Comparison of ENCODE assay signal across 18 cellular contexts in the genomic region with DNA sequence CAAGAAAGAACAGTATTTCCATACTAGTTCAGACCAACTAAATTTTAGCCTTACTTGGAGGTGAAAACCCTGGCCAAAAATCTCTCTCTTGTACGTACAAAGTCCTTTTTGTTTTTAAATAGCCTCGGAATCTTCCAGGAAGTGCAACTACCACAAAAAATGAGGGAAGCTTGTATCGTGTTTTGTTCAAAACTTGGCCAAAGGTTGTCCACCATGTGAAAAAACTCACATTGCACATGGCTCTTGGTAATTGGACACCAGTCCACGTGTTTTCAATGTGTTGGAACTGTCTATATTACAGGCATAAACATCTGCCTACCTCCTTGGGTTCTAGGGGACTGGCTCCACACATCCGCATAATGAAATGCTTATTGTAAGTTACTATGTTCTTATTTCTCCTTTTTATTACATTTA. TPM values are rescaled to one million over a fixed set of nuclear protein-coding genes. Genes with fewer than 3 reads are reported as not detected.
DNase-seq lines count a peak whose midpoint lies in the region; ATAC-seq, FAIRE-seq and TF ChIP-seq lines count a peak whose summit lies in the region.
"Had no signal": no experiment of that assay in that cellular context is flagged by ENCODE, and none has a peak within 500 bp of the region (broad histone marks: within the 10 kb centered on the region; RNA-seq: fewer than 3 reads in every experiment).

No MANE protein-coding gene starts in this region.

- POLR2A ChIA-PET in HEK293T (lab: Yijun Ruan, JAX): no interaction called here
- POLR2A ChIA-PET in endothelial cell of umbilical vein (lab: Charles Lee): no interaction called here
- POLR2A ChIA-PET in CD4-positive, alpha-beta T cell (lab: Charles Lee): no interaction called here

- intact Hi-C loops in endothelial cell of umbilical vein (cut with micrococcal nuclease) (no loop called here), transverse colon (cut with DNase I; ENCODE audit: low total_unique reads) (no loop called here), CD14-positive monocyte (cut with micrococcal nuclease) (no loop called here)
- intact Hi-C loops in CD4-positive, alpha-beta T cell (cut with DNase I, micrococcal nuclease): no loop called here

- H3K27me3 Mint-ChIP-seq in CD4-positive, alpha-beta T cell: no peaks in the 10 kb centered on the region
- H3K27me3 Mint-ChIP-seq in CD14-positive monocyte (ENCODE audit: low read depth in 3 of 3): peaks cover 0 to 1% (median 0%) of the 10 kb centered on the region in 3 donors
- H3K27me3 Mint-ChIP-seq: activated naive CD8-positive, alpha-beta T cell treated with anti-CD3 and anti-CD28 coated beads, Interleukin-2, amount 50 U/mL, for 24 hours; CD8-positive, alpha-beta memory T cell had no signal

- TF ChIP-seq CTCF in endothelial cell of umbilical vein (IDR thresholded peaks at IDR 0.05; ENCODE audit: extremely low read depth in 1 of 2, insufficient read depth in 1 of 2, low read depth in 1 of 2, low read length in 2 of 2) (no peak), keratinocyte (optimal IDR thresholded peaks at IDR 0.05 in 1 of 3, IDR thresholded peaks at IDR 0.05 in 1 of 3, conservative IDR thresholded peaks at IDR 0.05 in 1 of 3; ENCODE audit: extremely low read depth in 1 of 3, insufficient read depth in 2 of 3, low read length in 3 of 3) (no peak), transverse colon (IDR thresholded peaks at IDR 0.05) (no peak), CD14-positive monocyte (IDR thresholded peaks at IDR 0.05) (no peak)
- TF ChIP-seq CTCF in CD4-positive, alpha-beta T cell (IDR thresholded peaks at IDR 0.05): no peak

- no peak overlapping the region for H3K4me3 ChIP-seq in endothelial cell of umbilical vein (replicated peaks in 1 of 3; ENCODE audit: insufficient read depth in 1 of 3, low read depth in 1 of 3, low read length in 3 of 3)
- H3K4me3 ChIP-seq in keratinocyte (ENCODE audit: control insufficient read depth in 2 of 3, extremely low read depth in 1 of 3, insufficient read depth in 2 of 3, low read depth in 1 of 3, low read length in 3 of 3): no peak overlapping the region
- H3K4me3 ChIP-seq in transverse colon: no peak overlapping the region
- H3K4me3 ChIP-seq: neural progenitor cell, smooth muscle cell had no signal

- no peaks in the 10 kb centered on the region for H3K9me3 Mint-ChIP-seq in CD4-positive, alpha-beta T cell
- H3K9me3 Mint-ChIP-seq in CD14-positive monocyte: peaks cover 0 to 4% (median under 1%) of the 10 kb centered on the region in 7 donors
- H3K9me3 Mint-ChIP-seq: activated naive CD8-positive, alpha-beta T cell treated with anti-CD3 and anti-CD28 coated beads, Interleukin-2, amount 50 U/mL, for 24 hours; activated T-cell treated with anti-CD3 and anti-CD28 coated beads, Interleukin-2, amount 50 U/mL, for 72 hours; CD8-positive, alpha-beta memory T cell; neural progenitor cell had no signal

- H3K36me3 ChIP-seq in endothelial cell of umbilical vein (ENCODE audit: control insufficient read depth in 2 of 2, extremely low read depth in 1 of 2, insufficient read depth in 2 of 2, low read length in 2 of 2) (peaks cover 0 to 2% of the 10 kb centered on the region in 2 experiments), keratinocyte (ENCODE audit: control insufficient read depth in 2 of 2, extremely low read depth in 1 of 2, insufficient read depth in 2 of 2, low read length in 2 of 2) (peaks cover 4 to 5% of the 10 kb centered on the region in 2 experiments), transverse colon (peaks cover 0 to 5% (median 0%) of the 10 kb centered on the region in 4 donors)
- H3K36me3 ChIP-seq: neural progenitor cell had no signal

- no peak overlapping the region for H3K4me2 ChIP-seq in endothelial cell of umbilical vein (ENCODE audit: insufficient read depth, low read length)
- no peak overlapping the region for H3K4me2 ChIP-seq in keratinocyte (ENCODE audit: control insufficient read depth, extremely low read depth, insufficient read depth, low read depth, low read length)
- H3K4me2 ChIP-seq: neural progenitor cell, smooth muscle cell had no signal

- TF ChIP-seq EP300 in transverse colon (IDR thresholded peaks at IDR 0.05; ENCODE audit: low read depth): no peak

- no TSS peak for BruUV-seq in endothelial cell of umbilical vein (replicated peaks; lab: Mats Ljungman, UMichigan)

- H3K27ac ChIP-seq in endothelial cell of umbilical vein (ENCODE audit: insufficient read depth, low read depth, low read length): no peak overlapping the region
- H3K27ac ChIP-seq in keratinocyte (ENCODE audit: control insufficient read depth, insufficient read depth, low read length): peak overlapping the region; percentile 100
- peak overlapping the region; percentile 9 to 55 (median 28) for H3K27ac ChIP-seq in transverse colon
- no peak overlapping the region for H3K27ac ChIP-seq in CD4-positive, alpha-beta T cell (ENCODE audit: low read depth, low read length)
- H3K27ac ChIP-seq: neural progenitor cell had no signal

- H4K20me1 ChIP-seq in endothelial cell of umbilical vein (replicated peaks; ENCODE audit: control insufficient read depth, extremely low read depth, insufficient read depth, low read length) (no peaks in the 10 kb centered on the region), keratinocyte (ENCODE audit: control insufficient read depth, extremely low read depth, insufficient read depth, low read length) (no peaks in the 10 kb centered on the region)

- WGBS in transverse colon (ENCODE audit: low coverage in 1 of 2), 2 donors: 46 to 60% methylated on average over 3 to 5 of the region's 5 CpGs

- no peak for FAIRE-seq in endothelial cell of umbilical vein (lab: Jason Lieb, UNC)
- FAIRE-seq in keratinocyte (lab: Jason Lieb, UNC): no peak
- FAIRE-seq: TTC549 had no signal

- no peak overlapping the region for H2AFZ ChIP-seq in endothelial cell of umbilical vein (ENCODE audit: low read depth, low read length)
- no peak overlapping the region for H2AFZ ChIP-seq in keratinocyte (ENCODE audit: control insufficient read depth, low read length)
- H2AFZ ChIP-seq: neural progenitor cell had no signal

- CTCF ChIA-PET in HEK293T (lab: Yijun Ruan, JAX): interaction anchor here (0.6 kb wide), 1 partner anchor 79 kb away, joined by 4 read pairs; no protein-coding TSS in a partner anchor
- CTCF ChIA-PET in endothelial cell of umbilical vein (lab: Charles Lee): interaction anchor here (1.1 kb wide), 1 partner anchor 79 kb away, joined by 3 read pairs; no protein-coding TSS in a partner anchor
- CTCF ChIA-PET in CD4-positive, alpha-beta T cell (lab: Charles Lee): no interaction called here

- no peak for ATAC-seq in CD4-positive, alpha-beta T cell (ENCODE audit: poor library complexity)
- ATAC-seq: activated naive CD8-positive, alpha-beta T cell treated with anti-CD3 and anti-CD28 coated beads, Interleukin-2, amount 50 U/mL, for 24 hours; activated T-cell treated with anti-CD3 and anti-CD28 coated beads, Interleukin-2, amount 50 U/mL, for 72 hours; stimulated activated naive CD8-positive, alpha-beta T cell treated with anti-CD3 and anti-CD28 coated beads, Interleukin-15, Interleukin-2, amounts not matched to agents 100 U/mL and 50 U/mL, for 24 hours had no signal

- H3K27me3 ChIP-seq in endothelial cell of umbilical vein (ENCODE audit: control insufficient read depth in 2 of 2, insufficient read depth in 2 of 2, low read length in 2 of 2): no peaks in the 10 kb centered on the region
- H3K27me3 ChIP-seq in keratinocyte (ENCODE audit: control insufficient read depth, extremely low read depth, insufficient read depth, low read length): no peaks in the 10 kb centered on the region
- H3K27me3 ChIP-seq in transverse colon: no peaks in the 10 kb centered on the region
- H3K27me3 ChIP-seq in CD4-positive, alpha-beta T cell (ENCODE audit: control insufficient read depth, insufficient read depth, low read length): no peaks in the 10 kb centered on the region
- H3K27me3 ChIP-seq: neural progenitor cell had no signal

- H3K4me1 ChIP-seq in endothelial cell of umbilical vein (ENCODE audit: control insufficient read depth, extremely low read depth, insufficient read depth, low read length) (peaks cover 8% of the 10 kb centered on the region), keratinocyte (ENCODE audit: control insufficient read depth, extremely low read depth, insufficient read depth, low read length) (peaks cover 26% of the 10 kb centered on the region), transverse colon (peaks cover 7 to 25% (median 17%) of the 10 kb centered on the region in 4 donors)
- H3K4me1 ChIP-seq: neural progenitor cell had no signal

- in situ Hi-C loops in transverse colon (cut with MboI; ENCODE audit: low pct_ligation_motif_present in 1 of 4, low pct_unique_long_range_greater_than_20kb in 1 of 4, low sequenced_read_pairs in 3 of 4): loop anchor here in 1 of 4 donors (5.0 to 25.0 kb wide), 2 partner anchors 81 to 226 kb away; no protein-coding TSS in a partner anchor

- H3K79me2 ChIP-seq in endothelial cell of umbilical vein (ENCODE audit: control insufficient read depth, insufficient read depth, low read length) (no peaks in the 10 kb centered on the region), keratinocyte (ENCODE audit: control insufficient read depth, insufficient read depth, low read length) (no peaks in the 10 kb centered on the region)

- TF ChIP-seq POLR2A in endothelial cell of umbilical vein (IDR thresholded peaks at IDR 0.05; ENCODE audit: low read depth, low read length) (no peak), transverse colon (IDR thresholded peaks at IDR 0.05) (no peak)

- dilution Hi-C loops in endothelial cell of umbilical vein (cut with MboI; ENCODE audit: extremely low pct_ligation_motif_present, low sequenced_read_pairs): no loop called here
- dilution Hi-C loops in keratinocyte (cut with MboI; ENCODE audit: extremely low pct_ligation_motif_present, low sequenced_read_pairs): no loop called here

- peaks cover 11% of the 10 kb centered on the region for H3K36me3 Mint-ChIP-seq in CD4-positive, alpha-beta T cell (ENCODE audit: low read depth)
- H3K36me3 Mint-ChIP-seq in CD14-positive monocyte: peaks cover 1 to 11% of the 10 kb centered on the region in 2 donors

- DNase-seq in HEK293T (ENCODE audit: extremely low spot score): no peak
- no peak for DNase-seq in endothelial cell of umbilical vein (ENCODE audit: low read depth, low spot score)
- no peak for DNase-seq in keratinocyte (ENCODE audit: low read depth, low spot score)
- DNase-seq in transverse colon: no peak
- DNase-seq in germinal center (ENCODE audit: low spot score): no peak
- DNase-seq in CD4-positive, alpha-beta T cell: no peak
- no peak for DNase-seq in CD14-positive monocyte (ENCODE audit: low spot score)
- DNase-seq: activated CD4-positive, alpha-beta T cell treated with anti-CD3 and anti-CD28 coated beads, Interleukin-2, amount 50 U/mL, for 48 hours; activated naive CD8-positive, alpha-beta T cell treated with anti-CD3 and anti-CD28 coated beads, Interleukin-2, amount 50 U/mL, for 24 hours; activated T-cell treated with anti-CD3 and anti-CD28 coated beads, Interleukin-2, amount 50 U/mL, for 72 hours; CD8-positive, alpha-beta memory T cell; mesendoderm; NCI-H1694 treated with DMSO at 0.1 percent for 48 hours; NCI-H524 treated with DMSO at 0.1 percent for 48 hours; stimulated activated naive CD8-positive, alpha-beta T cell treated with anti-CD3 and anti-CD28 coated beads, Interleukin-15, Interleukin-2, amounts not matched to agents 100 U/mL and 50 U/mL, for 24 hours had no signal

- no peak overlapping the region for H3K27ac Mint-ChIP-seq in CD4-positive, alpha-beta T cell
- peak overlapping the region in 1 of 7 donors; percentile 50 for H3K27ac Mint-ChIP-seq in CD14-positive monocyte
- H3K27ac Mint-ChIP-seq: activated naive CD8-positive, alpha-beta T cell treated with anti-CD3 and anti-CD28 coated beads, Interleukin-2, amount 50 U/mL, for 24 hours; activated T-cell treated with anti-CD3 and anti-CD28 coated beads, Interleukin-2, amount 50 U/mL, for 72 hours; CD8-positive, alpha-beta memory T cell; neural progenitor cell had no signal

- H3K9me1 ChIP-seq in endothelial cell of umbilical vein (replicated peaks; ENCODE audit: control insufficient read depth, extremely low read depth, insufficient read depth, low read length) (no peaks in the 10 kb centered on the region), keratinocyte (ENCODE audit: control insufficient read depth, extremely low read depth, insufficient read depth, low read length) (no peaks in the 10 kb centered on the region)

- no peak overlapping the region for H3K9ac ChIP-seq in endothelial cell of umbilical vein (replicated peaks; ENCODE audit: extremely low read depth, insufficient read depth, low read length)
- H3K9ac ChIP-seq in keratinocyte (ENCODE audit: control insufficient read depth, extremely low read depth, insufficient read depth, low read length): no peak overlapping the region
- H3K9ac ChIP-seq: neural progenitor cell had no signal

- peaks cover 4% of the 10 kb centered on the region for H3K4me1 Mint-ChIP-seq in CD4-positive, alpha-beta T cell (ENCODE audit: low read depth)
- peaks cover 29% of the 10 kb centered on the region for H3K4me1 Mint-ChIP-seq in CD14-positive monocyte

- H3K9me3 ChIP-seq in endothelial cell of umbilical vein (replicated peaks; ENCODE audit: control insufficient read depth, insufficient read depth, low read length) (no peaks in the 10 kb centered on the region), keratinocyte (ENCODE audit: control insufficient read depth, low read depth, low read length) (no peaks in the 10 kb centered on the region), transverse colon (no peaks in the 10 kb centered on the region)
- H3K9me3 ChIP-seq in CD4-positive, alpha-beta T cell (ENCODE audit: control insufficient read depth, low read length): no peaks in the 10 kb centered on the region

- H3K4me3 Mint-ChIP-seq in CD4-positive, alpha-beta T cell: no peak overlapping the region
- no peak overlapping the region for H3K4me3 Mint-ChIP-seq in CD14-positive monocyte
- H3K4me3 Mint-ChIP-seq: activated naive CD8-positive, alpha-beta T cell treated with anti-CD3 and anti-CD28 coated beads, Interleukin-2, amount 50 U/mL, for 24 hours; activated T-cell treated with anti-CD3 and anti-CD28 coated beads, Interleukin-2, amount 50 U/mL, for 72 hours; CD8-positive, alpha-beta memory T cell; neural progenitor cell had no signal

RNA-seq across cellular contexts. Expression of a gene that starts 15.2 kb away (rescaled TPM):
- total RNA-seq in endothelial cell of umbilical vein: 108 and 116 TPM in 2 replicates
- 144 and 179 TPM in 2 replicates for polyA plus RNA-seq in endothelial cell of umbilical vein
- 87.1 and 114 TPM in 2 replicates for polyA plus RNA-seq in endothelial cell of umbilical vein (2011; cell fraction: cytosol; rRNA removed)
- 179 and 227 TPM in 2 replicates for polyA plus RNA-seq in endothelial cell of umbilical vein (2011; cell fraction: nucleus; rRNA removed)
- 54.6 and 71.2 TPM in 2 replicates for polyA plus RNA-seq in endothelial cell of umbilical vein (2012)
- 86.7 and 114 TPM in 2 replicates for polyA minus RNA-seq in endothelial cell of umbilical vein
- polyA minus RNA-seq in endothelial cell of umbilical vein (2011; cell fraction: cytosol; rRNA and poly(A)+ RNA removed): 31.5 TPM
- 65.9 and 118 TPM in 2 replicates for polyA minus RNA-seq in endothelial cell of umbilical vein (2011; cell fraction: nucleus; rRNA and poly(A)+ RNA removed)
- 37.3 to 57.0 TPM (median 45.8 TPM) in 3 replicates for polyA plus RNA-seq in keratinocyte
- polyA plus RNA-seq in keratinocyte (2011; ENCODE audit: low read depth): 59.7 TPM
- polyA plus RNA-seq in keratinocyte (2011; cell fraction: cytosol; rRNA removed): 42.0 and 88.9 TPM in 2 replicates
- 69.4 and 94.0 TPM in 2 replicates for polyA plus RNA-seq in keratinocyte (2011; cell fraction: nucleus; rRNA removed)
- polyA plus RNA-seq in keratinocyte (2012; ENCODE audit: low replicate concordance): 36.7 and 55.0 TPM in 2 replicates
- 55.6 to 205 TPM (median 59.7 TPM) in 3 replicates for polyA minus RNA-seq in keratinocyte
- polyA minus RNA-seq in keratinocyte (2011; cell fraction: cytosol; rRNA and poly(A)+ RNA removed): 84.6 TPM
- 47.5 and 53.7 TPM in 2 replicates for polyA minus RNA-seq in keratinocyte (2011; cell fraction: nucleus; rRNA and poly(A)+ RNA removed)
- total RNA-seq in transverse colon: 100 to 1,000 TPM in 3 of 4 donors, 10 to 100 TPM in 1; 81.6 to 306 (median 174) TPM
- 10 to 100 TPM; 90.0 to 94.0 TPM for total RNA-seq in CD4-positive, alpha-beta T cell
- polyA plus RNA-seq in CD14-positive monocyte: 10 to 100 TPM; 37.5 to 48.0 TPM

RNA-seq across cellular contexts. Expression of a gene that starts 15.6 kb away (rescaled TPM):
- 28.6 and 32.8 TPM in 2 replicates for total RNA-seq in endothelial cell of umbilical vein
- 31.5 and 33.5 TPM in 2 replicates for polyA plus RNA-seq in endothelial cell of umbilical vein
- 14.6 and 23.7 TPM in 2 replicates for polyA plus RNA-seq in endothelial cell of umbilical vein (2011; cell fraction: cytosol; rRNA removed)
- polyA plus RNA-seq in endothelial cell of umbilical vein (2011; cell fraction: nucleus; rRNA removed): 49.9 and 63.7 TPM in 2 replicates
- 23.5 and 24.5 TPM in 2 replicates for polyA plus RNA-seq in endothelial cell of umbilical vein (2012)
- 15.9 and 23.2 TPM in 2 replicates for polyA minus RNA-seq in endothelial cell of umbilical vein
- 3.3 TPM for polyA minus RNA-seq in endothelial cell of umbilical vein (2011; cell fraction: cytosol; rRNA and poly(A)+ RNA removed)
- polyA minus RNA-seq in endothelial cell of umbilical vein (2011; cell fraction: nucleus; rRNA and poly(A)+ RNA removed): 14.5 and 18.0 TPM in 2 replicates
- polyA plus RNA-seq in keratinocyte: 6.1 to 12.6 TPM (median 6.1 TPM) in 3 replicates
- polyA plus RNA-seq in keratinocyte (2011; ENCODE audit: low read depth): 1.1 TPM
- 4.2 TPM in 2 replicates for polyA plus RNA-seq in keratinocyte (2011; cell fraction: cytosol; rRNA removed)
- 24.1 and 28.5 TPM in 2 replicates for polyA plus RNA-seq in keratinocyte (2011; cell fraction: nucleus; rRNA removed)
- polyA plus RNA-seq in keratinocyte (2012; ENCODE audit: low replicate concordance): 7.8 and 13.2 TPM in 2 replicates
- polyA minus RNA-seq in keratinocyte: 2.8 to 6.7 TPM (median 5.3 TPM) in 3 replicates
- 3.6 TPM for polyA minus RNA-seq in keratinocyte (2011; cell fraction: cytosol; rRNA and poly(A)+ RNA removed)
- 9.9 and 19.3 TPM in 2 replicates for polyA minus RNA-seq in keratinocyte (2011; cell fraction: nucleus; rRNA and poly(A)+ RNA removed)
- 10 to 100 TPM in 3 of 4 donors, 1 to 10 TPM in 1; 9.7 to 16.1 (median 11.8) TPM for total RNA-seq in transverse colon
- total RNA-seq in CD4-positive, alpha-beta T cell: 10 to 100 TPM; 19.0 to 20.2 TPM
- polyA plus RNA-seq in CD14-positive monocyte: 1 to 10 TPM; 2.1 to 2.7 TPM

RNA-seq across cellular contexts. Expression of a gene that starts 27.0 kb away (rescaled TPM):
- total RNA-seq in endothelial cell of umbilical vein: 105 and 114 TPM in 2 replicates
- polyA plus RNA-seq in endothelial cell of umbilical vein: 114 TPM in 2 replicates
- polyA plus RNA-seq in endothelial cell of umbilical vein (2011; cell fraction: cytosol; rRNA removed): 73.3 and 75.0 TPM in 2 replicates
- polyA plus RNA-seq in endothelial cell of umbilical vein (2011; cell fraction: nucleus; rRNA removed): 43.7 and 51.1 TPM in 2 replicates
- polyA plus RNA-seq in endothelial cell of umbilical vein (2012): 86.6 and 87.7 TPM in 2 replicates
- 127 and 137 TPM in 2 replicates for polyA minus RNA-seq in endothelial cell of umbilical vein
- 98.2 TPM for polyA minus RNA-seq in endothelial cell of umbilical vein (2011; cell fraction: cytosol; rRNA and poly(A)+ RNA removed)
- polyA minus RNA-seq in endothelial cell of umbilical vein (2011; cell fraction: nucleus; rRNA and poly(A)+ RNA removed): 22.9 and 25.6 TPM in 2 replicates
- polyA plus RNA-seq in keratinocyte: 74.8 to 137 TPM (median 90.4 TPM) in 3 replicates
- 101 TPM for polyA plus RNA-seq in keratinocyte (2011; ENCODE audit: low read depth)
- polyA plus RNA-seq in keratinocyte (2011; cell fraction: cytosol; rRNA removed): 53.8 and 70.9 TPM in 2 replicates
- polyA plus RNA-seq in keratinocyte (2011; cell fraction: nucleus; rRNA removed): 182 and 206 TPM in 2 replicates
- 158 and 196 TPM in 2 replicates for polyA plus RNA-seq in keratinocyte (2012; ENCODE audit: low replicate concordance)
- polyA minus RNA-seq in keratinocyte: 111 to 343 TPM (median 153 TPM) in 3 replicates
- 98.0 TPM for polyA minus RNA-seq in keratinocyte (2011; cell fraction: cytosol; rRNA and poly(A)+ RNA removed)
- polyA minus RNA-seq in keratinocyte (2011; cell fraction: nucleus; rRNA and poly(A)+ RNA removed): 134 and 156 TPM in 2 replicates
- total RNA-seq in transverse colon: 100 to 1,000 TPM in 1 of 4 donors, 10 to 100 TPM in 3; 19.8 to 104 (median 91.4) TPM
- total RNA-seq in CD4-positive, alpha-beta T cell: 1 to 10 TPM; 7.1 TPM
- 10 to 100 TPM; 57.3 to 64.9 TPM for polyA plus RNA-seq in CD14-positive monocyte

RNA-seq across cellular contexts. Expression of a gene that starts 44.5 kb away (rescaled TPM):
- 94.9 and 101 TPM in 2 replicates for total RNA-seq in endothelial cell of umbilical vein
- polyA plus RNA-seq in endothelial cell of umbilical vein: 40.4 and 42.4 TPM in 2 replicates
- polyA plus RNA-seq in endothelial cell of umbilical vein (2011; cell fraction: cytosol; rRNA removed): 34.8 and 36.2 TPM in 2 replicates
- 69.1 and 74.5 TPM in 2 replicates for polyA plus RNA-seq in endothelial cell of umbilical vein (2011; cell fraction: nucleus; rRNA removed)
- polyA plus RNA-seq in endothelial cell of umbilical vein (2012): 45.1 and 54.6 TPM in 2 replicates
- polyA minus RNA-seq in endothelial cell of umbilical vein: 43.7 and 55.6 TPM in 2 replicates
- polyA minus RNA-seq in endothelial cell of umbilical vein (2011; cell fraction: cytosol; rRNA and poly(A)+ RNA removed): 10.0 TPM
- 22.5 and 33.7 TPM in 2 replicates for polyA minus RNA-seq in endothelial cell of umbilical vein (2011; cell fraction: nucleus; rRNA and poly(A)+ RNA removed)
- 9.9 to 29.0 TPM (median 13.4 TPM) in 3 replicates for polyA plus RNA-seq in keratinocyte
- 29.0 TPM for polyA plus RNA-seq in keratinocyte (2011; ENCODE audit: low read depth)
- polyA plus RNA-seq in keratinocyte (2011; cell fraction: cytosol; rRNA removed): 14.5 and 18.8 TPM in 2 replicates
- 35.6 and 42.7 TPM in 2 replicates for polyA plus RNA-seq in keratinocyte (2011; cell fraction: nucleus; rRNA removed)
- polyA plus RNA-seq in keratinocyte (2012; ENCODE audit: low replicate concordance): 43.1 and 43.3 TPM in 2 replicates
- 20.6 to 53.9 TPM (median 27.4 TPM) in 3 replicates for polyA minus RNA-seq in keratinocyte
- 31.3 TPM for polyA minus RNA-seq in keratinocyte (2011; cell fraction: cytosol; rRNA and poly(A)+ RNA removed)
- 36.9 and 42.0 TPM in 2 replicates for polyA minus RNA-seq in keratinocyte (2011; cell fraction: nucleus; rRNA and poly(A)+ RNA removed)
- 100 to 1,000 TPM in 1 of 4 donors, 10 to 100 TPM in 3; 40.1 to 201 (median 53.5) TPM for total RNA-seq in transverse colon
- 100 to 1,000 TPM; 105 to 113 TPM for total RNA-seq in CD4-positive, alpha-beta T cell
- polyA plus RNA-seq in CD14-positive monocyte: 1 to 10 TPM; 6.5 to 8.1 TPM

Comparison
In these comparisons a context has a peak if more than half of its experiments do, and no peak if none do; other contexts are left out.
1. H3K27ac ChIP-seq: peak in keratinocyte (single experiment) and transverse colon (4 of 4); none in endothelial cell of umbilical vein (single experiment) and CD4-positive, alpha-beta T cell (single experiment).